ENCODE assay signal across 15 cellular contexts in the genomic region with DNA sequence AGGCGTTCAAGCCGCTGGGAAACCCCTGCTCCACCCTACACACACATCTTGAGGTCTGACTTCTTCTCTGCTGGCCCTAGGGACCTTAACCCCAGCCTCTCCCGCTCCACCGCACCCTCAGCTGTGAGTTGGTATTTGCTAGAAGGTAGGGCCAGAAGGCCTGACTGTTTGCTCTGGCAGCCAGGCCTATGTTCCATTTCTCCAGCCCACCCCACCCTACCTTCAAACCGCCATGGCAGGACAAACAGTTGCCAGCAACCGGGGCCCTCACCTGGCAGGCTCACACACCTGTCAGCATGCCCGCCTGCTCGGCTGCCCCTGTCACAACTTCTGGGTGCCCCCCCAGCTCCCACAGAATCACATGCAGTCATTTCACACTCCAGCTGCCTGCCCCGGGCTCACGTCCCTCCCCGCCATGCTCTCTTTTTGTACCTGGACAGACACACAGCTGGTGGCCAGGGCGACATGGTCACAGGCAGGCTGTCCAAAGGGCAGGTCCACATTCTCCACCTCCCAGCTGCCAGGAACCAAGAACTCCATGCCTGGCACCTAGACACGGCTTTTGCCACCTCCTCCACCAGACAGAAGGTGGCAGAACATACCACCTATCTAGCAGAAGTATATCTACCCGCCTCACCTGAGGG. TPM values are rescaled to one million over a fixed set of nuclear protein-coding genes. Genes with fewer than 3 reads are reported as not detected.
DNase-seq lines count a peak whose midpoint lies in the region; ATAC-seq, FAIRE-seq and TF ChIP-seq lines count a peak whose summit lies in the region.
"Had no signal": no experiment of that assay in that cellular context is flagged by ENCODE, and none has a peak within 500 bp of the region (broad histone marks: within the 10 kb centered on the region; RNA-seq: fewer than 3 reads in every experiment).

No MANE protein-coding gene starts in this region.

- H3K36me3 ChIP-seq in body of pancreas (replicated peaks in 1 of 2; ENCODE audit: insufficient read depth in 1 of 2, low read depth in 2 of 2) (no peaks in the 10 kb centered on the region), pancreas (no peaks in the 10 kb centered on the region)
- H3K36me3 ChIP-seq: neural progenitor cell, tibial nerve had no signal

- no peak for DNase-seq in T-helper 1 cell
- peak; percentile 78 to 89 (median 84) for DNase-seq in body of pancreas
- peak; percentile 72 to 90 (median 80) for DNase-seq in pancreas
- DNase-seq in NCI-H1436 (lab: John Stamatoyannopoulos, UW) = no peak
- DNase-seq in posterior cingulate gyrus = no peak
- DNase-seq: activated naive CD4-positive, alpha-beta T cell treated with Interleukin-2 at 50 U/mL for 16 hours; Calu3; erythroblast had no signal

- H3K27me3 Mint-ChIP-seq in T-helper 1 cell treated with Interleukin-12 subunit alpha and Interleukin-12 subunit beta and Interleukin-4 antibody, amounts not matched to agents 30 μg/mL and 1 μg/mL, for 36 hours (ENCODE audit: low read depth) = peaks cover 23% of the 10 kb centered on the region
- no peaks in the 10 kb centered on the region for H3K27me3 Mint-ChIP-seq in IgD-negative memory B cell

- no peaks in the 10 kb centered on the region for H3K9me3 Mint-ChIP-seq in T-helper 1 cell treated with Interleukin-12 subunit alpha and Interleukin-12 subunit beta and Interleukin-4 antibody, amounts not matched to agents 30 μg/mL and 1 μg/mL, for 36 hours
- no peaks in the 10 kb centered on the region for H3K9me3 Mint-ChIP-seq in IgD-negative memory B cell
- H3K9me3 Mint-ChIP-seq: neural progenitor cell had no signal

- H3K27me3 ChIP-seq in body of pancreas = no peaks in the 10 kb centered on the region
- H3K27me3 ChIP-seq in pancreas = no peaks in the 10 kb centered on the region

- ATAC-seq in body of pancreas (peak; percentile 79), pancreas (peak; percentile 63 to 77 (median 72)), GM18870 (IDR thresholded peaks at IDR 0.05; ENCODE audit: unreplicated experiment) (no peak)

- no peak overlapping the region for H3K27ac Mint-ChIP-seq in T-helper 1 cell treated with Interleukin-12 subunit alpha and Interleukin-12 subunit beta and Interleukin-4 antibody, amounts not matched to agents 30 μg/mL and 1 μg/mL, for 36 hours
- peak overlapping the region; percentile 97 to 98 (median 98) for H3K27ac Mint-ChIP-seq in IgD-negative memory B cell
- H3K27ac Mint-ChIP-seq: neural progenitor cell had no signal

- H3K4me1 Mint-ChIP-seq in T-helper 1 cell treated with Interleukin-12 subunit alpha and Interleukin-12 subunit beta and Interleukin-4 antibody, amounts not matched to agents 30 μg/mL and 1 μg/mL, for 36 hours (ENCODE audit: low read depth) = peaks cover 23% of the 10 kb centered on the region
- H3K4me1 Mint-ChIP-seq in IgD-negative memory B cell = peaks cover 35 to 41% (median 37%) of the 10 kb centered on the region in 3 donors

- peak overlapping the region; percentile 78 to 90 (median 81) for H3K27ac ChIP-seq in body of pancreas
- H3K27ac ChIP-seq in pancreas = peak overlapping the region; percentile 73 to 83 (median 81)
- H3K27ac ChIP-seq: neural progenitor cell had no signal

- peak in 2 of 3 donors; percentile 46 to 59 for TF ChIP-seq POLR2A in body of pancreas (IDR thresholded peaks at IDR 0.05)

- no peak for FAIRE-seq in pancreas (lab: Jason Lieb, UNC)
- FAIRE-seq: A204.1 had no signal

- peak in 6 of 7 experiments; percentile 21 to 60 (median 52) for TF ChIP-seq CTCF in body of pancreas (IDR thresholded peaks at IDR 0.05)
- no peak for TF ChIP-seq CTCF in pancreas (IDR thresholded peaks at IDR 0.05)

- H3K9me3 ChIP-seq in body of pancreas = no peaks in the 10 kb centered on the region
- H3K9me3 ChIP-seq in pancreas = no peaks in the 10 kb centered on the region
- H3K9me3 ChIP-seq: tibial nerve had no signal

- WGBS in body of pancreas, 2 donors = 37 to 62% methylated on average over 12 to 14 of the region's 14 CpGs
- WGBS in pancreas, 2 donors = 32 to 36% methylated on average over 14 of the region's 14 CpGs

- H3K4me3 Mint-ChIP-seq in T-helper 1 cell treated with Interleukin-12 subunit alpha and Interleukin-12 subunit beta and Interleukin-4 antibody, amounts not matched to agents 30 μg/mL and 1 μg/mL, for 36 hours = peak overlapping the region; percentile 50
- peak overlapping the region; percentile 61 to 95 (median 88) for H3K4me3 Mint-ChIP-seq in IgD-negative memory B cell
- H3K4me3 Mint-ChIP-seq: neural progenitor cell had no signal

- peaks cover 2% of the 10 kb centered on the region for H3K36me3 Mint-ChIP-seq in T-helper 1 cell treated with Interleukin-12 subunit alpha and Interleukin-12 subunit beta and Interleukin-4 antibody, amounts not matched to agents 30 μg/mL and 1 μg/mL, for 36 hours (ENCODE audit: low read depth)
- H3K36me3 Mint-ChIP-seq in IgD-negative memory B cell = peaks cover 6% of the 10 kb centered on the region
- H3K36me3 Mint-ChIP-seq: neural progenitor cell had no signal

- peaks cover 50% of the 10 kb centered on the region for H3K4me1 ChIP-seq in body of pancreas
- H3K4me1 ChIP-seq in pancreas = peaks cover 0 to 25% (median 8%) of the 10 kb centered on the region in 3 donors

- H3K4me3 ChIP-seq in body of pancreas (no peak overlapping the region), pancreas (peak overlapping the region in 1 of 4 donors; percentile 0)
- H3K4me3 ChIP-seq: neural progenitor cell, tibial nerve had no signal

- intact Hi-C loops in body of pancreas (cut with DNase I) = no loop called here
- intact Hi-C loops in pancreas (cut with DNase I) = no loop called here
- intact Hi-C loops in posterior cingulate gyrus (cut with DNase I) = no loop called here

RNA-seq across cellular contexts. Expression of a gene that starts 2.6 kb away (rescaled TPM):
- 155 TPM for polyA plus RNA-seq in IgD-negative memory B cell
- 10 to 100 TPM; 43.8 to 49.5 TPM for total RNA-seq in body of pancreas
- 10 to 100 TPM; 17.8 to 60.3 (median 35.1) TPM for total RNA-seq in pancreas
- 10 to 100 TPM; 52.9 to 67.7 TPM for polyA plus RNA-seq in pancreas

RNA-seq across cellular contexts. Expression of a gene that starts 50.6 kb away (rescaled TPM):
- polyA plus RNA-seq in IgD-negative memory B cell (2.4 TPM), pancreas (10 to 100 TPM; 21.8 to 37.1 TPM)
- total RNA-seq in body of pancreas (10 to 100 TPM; 39.2 to 45.4 TPM), pancreas (10 to 100 TPM; 17.7 to 41.8 (median 24.9) TPM)
- total RNA-seq: Calu3, chondrocyte had no signal

Comparison
In these comparisons a context has a peak if more than half of its experiments do, and no peak if none do; other contexts are left out.
1. DNase-seq: peak in body of pancreas (4 of 4) and pancreas (6 of 6); none in T-helper 1 cell (0 of 5), NCI-H1436 (single experiment) and posterior cingulate gyrus (0 of 10).
2. CTCF ChIP-seq: peak in body of pancreas (6 of 7); none in pancreas (0 of 4).